Comparison of ENCODE assay signal across 1 cellular context in the genomic region with DNA sequence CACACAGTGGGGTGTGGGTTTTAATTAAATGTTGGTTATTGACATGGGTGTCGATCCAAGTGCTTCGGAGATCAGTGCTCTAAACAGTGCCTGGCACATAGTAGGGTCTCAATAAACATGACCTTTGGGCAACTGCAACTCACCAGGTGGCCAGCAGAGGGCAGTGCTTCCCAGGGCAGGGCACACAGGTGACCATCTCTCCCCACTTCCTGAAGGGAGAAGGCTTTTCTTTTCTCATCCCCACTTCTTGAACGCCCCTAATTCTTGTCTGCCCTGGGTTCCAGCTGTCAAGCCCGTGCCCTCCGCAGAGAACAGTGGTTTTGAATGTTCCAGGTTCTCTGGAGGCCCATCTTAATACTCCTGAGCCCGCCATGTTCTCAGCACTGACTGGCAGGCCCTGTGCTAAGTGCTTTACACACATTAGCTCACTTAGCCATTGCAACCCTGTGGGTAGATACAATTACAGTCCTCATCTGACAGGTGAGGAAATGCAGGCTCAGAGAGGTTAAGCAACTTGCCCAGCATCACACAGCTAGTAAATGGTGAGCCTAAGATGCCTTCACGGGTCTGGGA.
TF ChIP-seq lines count a peak whose summit lies in the region.

No MANE protein-coding gene starts in this region.

TF ChIP-seq in K562, 482 proteins besides CTCF, POLR2A, EP300 and RAD21 (continued from another document and continues in another):
- TF ChIP-seq, protein P1, sequence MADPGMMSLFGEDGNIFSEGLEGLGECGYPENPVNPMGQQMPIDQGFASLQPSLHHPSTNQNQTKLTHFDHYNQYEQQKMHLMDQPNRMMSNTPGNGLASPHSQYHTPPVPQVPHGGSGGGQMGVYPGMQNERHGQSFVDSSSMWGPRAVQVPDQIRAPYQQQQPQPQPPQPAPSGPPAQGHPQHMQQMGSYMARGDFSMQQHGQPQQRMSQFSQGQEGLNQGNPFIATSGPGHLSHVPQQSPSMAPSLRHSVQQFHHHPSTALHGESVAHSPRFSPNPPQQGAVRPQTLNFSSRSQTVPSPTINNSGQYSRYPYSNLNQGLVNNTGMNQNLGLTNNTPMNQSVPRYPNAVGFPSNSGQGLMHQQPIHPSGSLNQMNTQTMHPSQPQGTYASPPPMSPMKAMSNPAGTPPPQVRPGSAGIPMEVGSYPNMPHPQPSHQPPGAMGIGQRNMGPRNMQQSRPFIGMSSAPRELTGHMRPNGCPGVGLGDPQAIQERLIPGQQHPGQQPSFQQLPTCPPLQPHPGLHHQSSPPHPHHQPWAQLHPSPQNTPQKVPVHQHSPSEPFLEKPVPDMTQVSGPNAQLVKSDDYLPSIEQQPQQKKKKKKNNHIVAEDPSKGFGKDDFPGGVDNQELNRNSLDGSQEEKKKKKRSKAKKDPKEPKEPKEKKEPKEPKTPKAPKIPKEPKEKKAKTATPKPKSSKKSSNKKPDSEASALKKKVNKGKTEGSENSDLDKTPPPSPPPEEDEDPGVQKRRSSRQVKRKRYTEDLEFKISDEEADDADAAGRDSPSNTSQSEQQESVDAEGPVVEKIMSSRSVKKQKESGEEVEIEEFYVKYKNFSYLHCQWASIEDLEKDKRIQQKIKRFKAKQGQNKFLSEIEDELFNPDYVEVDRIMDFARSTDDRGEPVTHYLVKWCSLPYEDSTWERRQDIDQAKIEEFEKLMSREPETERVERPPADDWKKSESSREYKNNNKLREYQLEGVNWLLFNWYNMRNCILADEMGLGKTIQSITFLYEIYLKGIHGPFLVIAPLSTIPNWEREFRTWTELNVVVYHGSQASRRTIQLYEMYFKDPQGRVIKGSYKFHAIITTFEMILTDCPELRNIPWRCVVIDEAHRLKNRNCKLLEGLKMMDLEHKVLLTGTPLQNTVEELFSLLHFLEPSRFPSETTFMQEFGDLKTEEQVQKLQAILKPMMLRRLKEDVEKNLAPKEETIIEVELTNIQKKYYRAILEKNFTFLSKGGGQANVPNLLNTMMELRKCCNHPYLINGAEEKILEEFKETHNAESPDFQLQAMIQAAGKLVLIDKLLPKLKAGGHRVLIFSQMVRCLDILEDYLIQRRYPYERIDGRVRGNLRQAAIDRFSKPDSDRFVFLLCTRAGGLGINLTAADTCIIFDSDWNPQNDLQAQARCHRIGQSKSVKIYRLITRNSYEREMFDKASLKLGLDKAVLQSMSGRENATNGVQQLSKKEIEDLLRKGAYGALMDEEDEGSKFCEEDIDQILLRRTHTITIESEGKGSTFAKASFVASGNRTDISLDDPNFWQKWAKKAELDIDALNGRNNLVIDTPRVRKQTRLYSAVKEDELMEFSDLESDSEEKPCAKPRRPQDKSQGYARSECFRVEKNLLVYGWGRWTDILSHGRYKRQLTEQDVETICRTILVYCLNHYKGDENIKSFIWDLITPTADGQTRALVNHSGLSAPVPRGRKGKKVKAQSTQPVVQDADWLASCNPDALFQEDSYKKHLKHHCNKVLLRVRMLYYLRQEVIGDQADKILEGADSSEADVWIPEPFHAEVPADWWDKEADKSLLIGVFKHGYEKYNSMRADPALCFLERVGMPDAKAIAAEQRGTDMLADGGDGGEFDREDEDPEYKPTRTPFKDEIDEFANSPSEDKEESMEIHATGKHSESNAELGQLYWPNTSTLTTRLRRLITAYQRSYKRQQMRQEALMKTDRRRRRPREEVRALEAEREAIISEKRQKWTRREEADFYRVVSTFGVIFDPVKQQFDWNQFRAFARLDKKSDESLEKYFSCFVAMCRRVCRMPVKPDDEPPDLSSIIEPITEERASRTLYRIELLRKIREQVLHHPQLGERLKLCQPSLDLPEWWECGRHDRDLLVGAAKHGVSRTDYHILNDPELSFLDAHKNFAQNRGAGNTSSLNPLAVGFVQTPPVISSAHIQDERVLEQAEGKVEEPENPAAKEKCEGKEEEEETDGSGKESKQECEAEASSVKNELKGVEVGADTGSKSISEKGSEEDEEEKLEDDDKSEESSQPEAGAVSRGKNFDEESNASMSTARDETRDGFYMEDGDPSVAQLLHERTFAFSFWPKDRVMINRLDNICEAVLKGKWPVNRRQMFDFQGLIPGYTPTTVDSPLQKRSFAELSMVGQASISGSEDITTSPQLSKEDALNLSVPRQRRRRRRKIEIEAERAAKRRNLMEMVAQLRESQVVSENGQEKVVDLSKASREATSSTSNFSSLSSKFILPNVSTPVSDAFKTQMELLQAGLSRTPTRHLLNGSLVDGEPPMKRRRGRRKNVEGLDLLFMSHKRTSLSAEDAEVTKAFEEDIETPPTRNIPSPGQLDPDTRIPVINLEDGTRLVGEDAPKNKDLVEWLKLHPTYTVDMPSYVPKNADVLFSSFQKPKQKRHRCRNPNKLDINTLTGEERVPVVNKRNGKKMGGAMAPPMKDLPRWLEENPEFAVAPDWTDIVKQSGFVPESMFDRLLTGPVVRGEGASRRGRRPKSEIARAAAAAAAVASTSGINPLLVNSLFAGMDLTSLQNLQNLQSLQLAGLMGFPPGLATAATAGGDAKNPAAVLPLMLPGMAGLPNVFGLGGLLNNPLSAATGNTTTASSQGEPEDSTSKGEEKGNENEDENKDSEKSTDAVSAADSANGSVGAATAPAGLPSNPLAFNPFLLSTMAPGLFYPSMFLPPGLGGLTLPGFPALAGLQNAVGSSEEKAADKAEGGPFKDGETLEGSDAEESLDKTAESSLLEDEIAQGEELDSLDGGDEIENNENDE (IDR thresholded peaks at IDR 0.05; ENCODE audit: low read depth, low read length): no peak
- TF ChIP-seq, protein P2, sequence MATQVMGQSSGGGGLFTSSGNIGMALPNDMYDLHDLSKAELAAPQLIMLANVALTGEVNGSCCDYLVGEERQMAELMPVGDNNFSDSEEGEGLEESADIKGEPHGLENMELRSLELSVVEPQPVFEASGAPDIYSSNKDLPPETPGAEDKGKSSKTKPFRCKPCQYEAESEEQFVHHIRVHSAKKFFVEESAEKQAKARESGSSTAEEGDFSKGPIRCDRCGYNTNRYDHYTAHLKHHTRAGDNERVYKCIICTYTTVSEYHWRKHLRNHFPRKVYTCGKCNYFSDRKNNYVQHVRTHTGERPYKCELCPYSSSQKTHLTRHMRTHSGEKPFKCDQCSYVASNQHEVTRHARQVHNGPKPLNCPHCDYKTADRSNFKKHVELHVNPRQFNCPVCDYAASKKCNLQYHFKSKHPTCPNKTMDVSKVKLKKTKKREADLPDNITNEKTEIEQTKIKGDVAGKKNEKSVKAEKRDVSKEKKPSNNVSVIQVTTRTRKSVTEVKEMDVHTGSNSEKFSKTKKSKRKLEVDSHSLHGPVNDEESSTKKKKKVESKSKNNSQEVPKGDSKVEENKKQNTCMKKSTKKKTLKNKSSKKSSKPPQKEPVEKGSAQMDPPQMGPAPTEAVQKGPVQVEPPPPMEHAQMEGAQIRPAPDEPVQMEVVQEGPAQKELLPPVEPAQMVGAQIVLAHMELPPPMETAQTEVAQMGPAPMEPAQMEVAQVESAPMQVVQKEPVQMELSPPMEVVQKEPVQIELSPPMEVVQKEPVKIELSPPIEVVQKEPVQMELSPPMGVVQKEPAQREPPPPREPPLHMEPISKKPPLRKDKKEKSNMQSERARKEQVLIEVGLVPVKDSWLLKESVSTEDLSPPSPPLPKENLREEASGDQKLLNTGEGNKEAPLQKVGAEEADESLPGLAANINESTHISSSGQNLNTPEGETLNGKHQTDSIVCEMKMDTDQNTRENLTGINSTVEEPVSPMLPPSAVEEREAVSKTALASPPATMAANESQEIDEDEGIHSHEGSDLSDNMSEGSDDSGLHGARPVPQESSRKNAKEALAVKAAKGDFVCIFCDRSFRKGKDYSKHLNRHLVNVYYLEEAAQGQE (CRISPR knock-in tag; IDR thresholded peaks at IDR 0.05; ENCODE audit: low read depth): no peak
- TF ChIP-seq ZNF507 (tag; conservative IDR thresholded peaks at IDR 0.05): no peak
- TF ChIP-seq MCM3 (IDR thresholded peaks at IDR 0.05): no peak
- TF ChIP-seq MEIS2 (IDR thresholded peaks at IDR 0.05; ENCODE audit: partially characterized antibody): no peak
- TF ChIP-seq POLR3A (IDR thresholded peaks at IDR 0.05; ENCODE audit: borderline replicate concordance, extremely low read depth, insufficient read depth, insufficient read length): no peak
- TF ChIP-seq FOXJ3 (CRISPR knock-in tag; IDR thresholded peaks at IDR 0.05): no peak
- no peak for TF ChIP-seq PRDM10 (IDR thresholded peaks at IDR 0.05; ENCODE audit: partially characterized antibody)
- TF ChIP-seq SMAD3 (CRISPR knock-in tag; conservative IDR thresholded peaks at IDR 0.05): no peak
- TF ChIP-seq TRIM25 (IDR thresholded peaks at IDR 0.05; ENCODE audit: borderline replicate concordance): no peak
- TF ChIP-seq TAF7 (tag; IDR thresholded peaks at IDR 0.05): no peak
- TF ChIP-seq ZNF23 (CRISPR knock-in tag; IDR thresholded peaks at IDR 0.05): no peak
- TF ChIP-seq GABPA (tag; conservative IDR thresholded peaks at IDR 0.05; ENCODE audit: low read depth): no peak
- TF ChIP-seq TRIM24 (IDR thresholded peaks at IDR 0.05): no peak
- TF ChIP-seq, protein P3, sequence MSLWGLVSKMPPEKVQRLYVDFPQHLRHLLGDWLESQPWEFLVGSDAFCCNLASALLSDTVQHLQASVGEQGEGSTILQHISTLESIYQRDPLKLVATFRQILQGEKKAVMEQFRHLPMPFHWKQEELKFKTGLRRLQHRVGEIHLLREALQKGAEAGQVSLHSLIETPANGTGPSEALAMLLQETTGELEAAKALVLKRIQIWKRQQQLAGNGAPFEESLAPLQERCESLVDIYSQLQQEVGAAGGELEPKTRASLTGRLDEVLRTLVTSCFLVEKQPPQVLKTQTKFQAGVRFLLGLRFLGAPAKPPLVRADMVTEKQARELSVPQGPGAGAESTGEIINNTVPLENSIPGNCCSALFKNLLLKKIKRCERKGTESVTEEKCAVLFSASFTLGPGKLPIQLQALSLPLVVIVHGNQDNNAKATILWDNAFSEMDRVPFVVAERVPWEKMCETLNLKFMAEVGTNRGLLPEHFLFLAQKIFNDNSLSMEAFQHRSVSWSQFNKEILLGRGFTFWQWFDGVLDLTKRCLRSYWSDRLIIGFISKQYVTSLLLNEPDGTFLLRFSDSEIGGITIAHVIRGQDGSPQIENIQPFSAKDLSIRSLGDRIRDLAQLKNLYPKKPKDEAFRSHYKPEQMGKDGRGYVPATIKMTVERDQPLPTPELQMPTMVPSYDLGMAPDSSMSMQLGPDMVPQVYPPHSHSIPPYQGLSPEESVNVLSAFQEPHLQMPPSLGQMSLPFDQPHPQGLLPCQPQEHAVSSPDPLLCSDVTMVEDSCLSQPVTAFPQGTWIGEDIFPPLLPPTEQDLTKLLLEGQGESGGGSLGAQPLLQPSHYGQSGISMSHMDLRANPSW (CRISPR knock-in tag; IDR thresholded peaks at IDR 0.05): no peak
- TF ChIP-seq NCOA2 (IDR thresholded peaks at IDR 0.05; ENCODE audit: partially characterized antibody in 2 of 2): no peak
- TF ChIP-seq MEF2D (tag; conservative IDR thresholded peaks at IDR 0.05; ENCODE audit: low read depth): no peak
- TF ChIP-seq ZNF277 (CRISPR knock-in tag; IDR thresholded peaks at IDR 0.05; ENCODE audit: borderline replicate concordance): no peak
- TF ChIP-seq TCF7L2 (IDR thresholded peaks at IDR 0.05; ENCODE audit: low read depth, low read length): no peak
- TF ChIP-seq, protein P4, sequence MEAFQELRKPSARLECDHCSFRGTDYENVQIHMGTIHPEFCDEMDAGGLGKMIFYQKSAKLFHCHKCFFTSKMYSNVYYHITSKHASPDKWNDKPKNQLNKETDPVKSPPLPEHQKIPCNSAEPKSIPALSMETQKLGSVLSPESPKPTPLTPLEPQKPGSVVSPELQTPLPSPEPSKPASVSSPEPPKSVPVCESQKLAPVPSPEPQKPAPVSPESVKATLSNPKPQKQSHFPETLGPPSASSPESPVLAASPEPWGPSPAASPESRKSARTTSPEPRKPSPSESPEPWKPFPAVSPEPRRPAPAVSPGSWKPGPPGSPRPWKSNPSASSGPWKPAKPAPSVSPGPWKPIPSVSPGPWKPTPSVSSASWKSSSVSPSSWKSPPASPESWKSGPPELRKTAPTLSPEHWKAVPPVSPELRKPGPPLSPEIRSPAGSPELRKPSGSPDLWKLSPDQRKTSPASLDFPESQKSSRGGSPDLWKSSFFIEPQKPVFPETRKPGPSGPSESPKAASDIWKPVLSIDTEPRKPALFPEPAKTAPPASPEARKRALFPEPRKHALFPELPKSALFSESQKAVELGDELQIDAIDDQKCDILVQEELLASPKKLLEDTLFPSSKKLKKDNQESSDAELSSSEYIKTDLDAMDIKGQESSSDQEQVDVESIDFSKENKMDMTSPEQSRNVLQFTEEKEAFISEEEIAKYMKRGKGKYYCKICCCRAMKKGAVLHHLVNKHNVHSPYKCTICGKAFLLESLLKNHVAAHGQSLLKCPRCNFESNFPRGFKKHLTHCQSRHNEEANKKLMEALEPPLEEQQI (IDR thresholded peaks at IDR 0.05): no peak
